Comparison of ENCODE assay signal across 11 cellular contexts in genomic region chr7:22524353-22524939, GRCh38. TPM values are rescaled to one million over a fixed set of nuclear protein-coding genes. Genes with fewer than 3 reads are reported as not detected.
DNase-seq lines count a peak whose midpoint lies in the region; ATAC-seq and TF ChIP-seq lines count a peak whose summit lies in the region.
"Not testable (repeated sequence)": the region's sequence is repeated elsewhere in the genome, so short reads cannot be mapped to it uniquely, and the experiment has no call there.
"Had no signal": no experiment of that assay in that cellular context is flagged by ENCODE, and none has a peak within 500 bp of the region (broad histone marks: within the 10 kb centered on the region; RNA-seq: fewer than 3 reads in every experiment).

No MANE protein-coding gene starts in this region.

- peak; percentile 50 for DNase-seq in NCI-H82 (lab: John Stamatoyannopoulos, UW)
- DNase-seq in PC-9; activated B cell treated with CpG ODN at 0.5 μM for 24 hours; Right ventricle myocardium inferior (ENCODE audit: missing footprints): not testable (repeated sequence)

- peaks cover 16% of the 10 kb centered on the region for H3K4me1 Mint-ChIP-seq in activated B cell treated with CpG ODN at 0.5 μM for 24 hours

- H3K4me3 ChIP-seq in BLaER1; PC-9; skeletal muscle satellite cell (ENCODE audit: low read length): not testable (repeated sequence)

- H3K27ac ChIP-seq in BLaER1, PC-9: not testable (repeated sequence)

- H3K36me3 ChIP-seq in BLaER1; PC-9 (ENCODE audit: low read depth); skeletal muscle satellite cell (ENCODE audit: insufficient read depth, low read length): not testable (repeated sequence)

- H3K27me3 Mint-ChIP-seq in activated B cell treated with CpG ODN at 0.5 μM for 24 hours: not testable (repeated sequence)

- H3K9me3 Mint-ChIP-seq in activated B cell treated with CpG ODN at 0.5 μM for 24 hours: not testable (repeated sequence)

- H3K9me3 ChIP-seq in BLaER1: peaks cover 25% of the 10 kb centered on the region
- not testable (repeated sequence) for H3K9me3 ChIP-seq in PC-9 (ENCODE audit: insufficient read depth, low read depth); skeletal muscle satellite cell (replicated peaks; ENCODE audit: low read length)

- not testable (repeated sequence) for H3K27me3 ChIP-seq in BLaER1; PC-9 (ENCODE audit: insufficient read depth, low read depth); skeletal muscle satellite cell (ENCODE audit: control insufficient read depth, insufficient read depth, low read length)

- not testable (repeated sequence) for H2AFZ ChIP-seq in PC-9

- H3K79me2 ChIP-seq in PC-9 (ENCODE audit: low read depth): not testable (repeated sequence)

- BruUV-seq in PC-9 (replicated peaks; lab: Mats Ljungman, UMichigan): not testable (repeated sequence)

- H3K4me2 ChIP-seq in BLaER1 (peak overlapping the region; percentile 54), PC-9 (peak overlapping the region; percentile 55), skeletal muscle satellite cell (ENCODE audit: low read length) (peak overlapping the region; percentile 54)

- not testable (repeated sequence) for H3K9me2 ChIP-seq in PC-9 (ENCODE audit: insufficient read depth)

- ATAC-seq in GM18511 (IDR thresholded peaks at IDR 0.05; ENCODE audit: unreplicated experiment): peak; percentile 36
- ATAC-seq in HG02610 (IDR thresholded peaks at IDR 0.05; ENCODE audit: unreplicated experiment): peak; percentile 7
- ATAC-seq in activated B cell treated with CpG ODN at 0.5 μM for 24 hours (ENCODE audit: low read depth): peak; percentile 56
- peak; percentile 16 for ATAC-seq in Right ventricle myocardium inferior

- intact Hi-C loops in PC-9 (cut with micrococcal nuclease; ENCODE audit: unreplicated experiment): loop anchor here (2.0 to 10.0 kb wide), 3 partner anchors 530 to 1190 kb away; partner anchors contain the start of gene STK31
- intact Hi-C loops in activated B cell treated with CpG ODN at 0.5 μM for 24 hours (cut with micrococcal nuclease): loop anchor here (1.0 to 5.0 kb wide), 3 partner anchors 258 to 748 kb away; no protein-coding TSS in a partner anchor
- intact Hi-C loops in Right ventricle myocardium inferior (cut with DNase I): not testable (repeated sequence)

- POLR2A ChIA-PET in PC-9 (lab: Charles Lee; ENCODE audit: unreplicated experiment); activated B cell treated with CpG ODN at 0.5 μM for 24 hours (lab: Charles Lee): not testable (repeated sequence)

- not testable (repeated sequence) for H3F3A ChIP-seq in PC-9 (ENCODE audit: insufficient read depth, low read depth)

- H3K27ac Mint-ChIP-seq in activated B cell treated with CpG ODN at 0.5 μM for 24 hours: peak overlapping the region; percentile 53

- not testable (repeated sequence) for H3K36me3 Mint-ChIP-seq in activated B cell treated with CpG ODN at 0.5 μM for 24 hours (ENCODE audit: low read depth)

- peak overlapping the region; percentile 60 for H3K4me3 Mint-ChIP-seq in activated B cell treated with CpG ODN at 0.5 μM for 24 hours

- not testable (repeated sequence) for H3K4me1 ChIP-seq in BLaER1; PC-9 (replicated peaks; ENCODE audit: insufficient read depth); skeletal muscle satellite cell (ENCODE audit: control insufficient read depth, insufficient read depth, low read length)

- CTCF ChIA-PET in PC-9 (lab: Charles Lee) (interaction anchor here (0.7 kb wide), 1 partner anchor 1401 kb away, joined by 6 read pairs; no protein-coding TSS in a partner anchor), activated B cell treated with CpG ODN at 0.5 μM for 24 hours (lab: Charles Lee) (interaction anchor here (2.4 kb wide), 1 partner anchor 530 kb away, joined by 9 read pairs; no protein-coding TSS in a partner anchor)

- H4K20me1 ChIP-seq in BLaER1; PC-9 (ENCODE audit: insufficient read depth): not testable (repeated sequence)

- not testable (repeated sequence) for H3K9ac ChIP-seq in BLaER1; skeletal muscle satellite cell (ENCODE audit: low read depth, low read length)

- TF ChIP-seq CTCF in PC-9 (conservative IDR thresholded peaks at IDR 0.05); activated B cell treated with CpG ODN at 0.5 μM for 24 hours (IDR thresholded peaks at IDR 0.05): not testable (repeated sequence)

RNA-seq across cellular contexts. Expression of gene STEAP1B, which starts 24.5 kb away (rescaled TPM):
- total RNA-seq in PC-9 (2021): 0.35 TPM in 2 replicates
- total RNA-seq in activated B cell treated with CpG ODN at 0.5 μM for 24 hours: 96.4 and 117 TPM in 2 replicates
- total RNA-seq in Right ventricle myocardium inferior: not detected
- total RNA-seq in skeletal muscle satellite cell (2012; rRNA removed): 65.3 and 88.2 TPM in 2 replicates
- total RNA-seq: A172; CD8-positive, alpha-beta T cell; MCF 10A had no signal

Comparison
In these comparisons a context has a peak if more than half of its experiments do, and no peak if none do; other contexts are left out.
1. RNA of gene STEAP1B, which starts 24.5 kb away (total RNA-seq): 96.4 to 117 TPM in activated B cell treated with CpG ODN at 0.5 μM for 24 hours; 0.35 TPM in PC-9 and not detected in Right ventricle myocardium inferior (single experiment); every median in the first group is over 10 times any median in the second.
2. Peak in every context shown above with its lines, with median percentiles within 50 percentile points of each other: H3K4me2 ChIP-seq and ATAC-seq.